ENCODE assay signal across 7 cellular contexts in the genomic region with DNA sequence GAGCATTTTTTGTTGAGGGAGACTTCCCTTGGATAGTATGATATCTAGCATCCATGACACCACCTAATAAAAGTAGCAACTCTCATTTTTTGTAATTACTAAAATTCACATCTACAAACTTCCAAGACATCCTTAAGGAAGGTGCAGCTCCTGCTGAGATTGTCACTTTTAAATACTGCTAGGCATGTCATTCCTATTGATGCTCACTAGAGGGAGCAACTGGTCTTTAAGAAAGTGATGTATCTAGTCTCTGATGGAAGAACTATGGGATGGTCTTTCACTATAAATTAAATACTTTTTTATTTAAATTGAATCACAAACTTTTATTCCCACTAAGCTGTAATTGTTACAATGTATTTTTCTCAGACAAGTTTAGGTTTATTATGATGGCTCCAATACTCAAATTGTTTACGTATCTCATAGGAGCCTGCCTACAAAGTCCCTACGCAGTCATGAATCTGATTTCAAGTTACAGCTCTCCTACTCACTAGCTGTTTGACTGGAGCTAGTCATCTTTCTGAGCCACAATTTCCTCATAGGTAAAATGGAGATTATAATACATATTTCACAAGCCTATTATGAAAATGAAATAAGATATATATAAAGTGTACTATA. TPM values are rescaled to one million over a fixed set of nuclear protein-coding genes. Genes with fewer than 3 reads are reported as not detected.
A peak's percentile ranks its signal among the peaks of the same experiment; 100 is the strongest.
DNase-seq lines count a peak whose midpoint lies in the region; ATAC-seq and TF ChIP-seq lines count a peak whose summit lies in the region.

No MANE protein-coding gene starts in this region.

- ATAC-seq in GM18858 (IDR thresholded peaks at IDR 0.05; ENCODE audit: unreplicated experiment), result no peak

- POLR2A ChIA-PET in HEK293 (lab: Yijun Ruan, JAX), result interaction anchor here (0.8 to 1.2 kb wide), 2 partner anchors 83 to 283 kb away, joined by 4 to 5 read pairs; a partner anchor contains a TSS

- H3K36me3 ChIP-seq in GM06990 (ENCODE audit: control insufficient read depth, insufficient read depth, low read length) (no peaks in the 10 kb centered on the region), HEK293 (ENCODE audit: control insufficient read depth in 2 of 2, insufficient read depth in 1 of 2, low read length in 2 of 2) (no peaks in the 10 kb centered on the region)

- no peaks in the 10 kb centered on the region for H3K27me3 ChIP-seq in GM06990 (replicated peaks; ENCODE audit: control insufficient read depth, insufficient read depth, low read length)

- no peak for TF ChIP-seq POLR2A in lower leg skin (IDR thresholded peaks at IDR 0.05)

- H3K4me3 ChIP-seq in GM06990 (replicated peaks; ENCODE audit: low read depth, low read length) (no peak overlapping the region), HEK293 (ENCODE audit: low read depth, low read length) (no peak overlapping the region), lower leg skin (ENCODE audit: low read depth, poor library complexity, severe bottlenecking) (no peak overlapping the region)

- DNase-seq in GM06990 (ENCODE audit: extremely low read depth, insufficient read length) (no peak), NCI-H82 (lab: John Stamatoyannopoulos, UW) (peak; percentile 64), lower leg skin (ENCODE audit: low spot score in 2 of 2) (no peak), activated gamma-delta T cell treated with Interleukin-2 at 50 U/mL for 16 hours (no peak)
- DNase-seq in central memory CD4-positive, alpha-beta T cell, result peak; percentile 46

- CTCF ChIA-PET in HEK293 (lab: Yijun Ruan, JAX), result interaction anchor here (0.5 to 4.3 kb wide), 88 partner anchors 8 to 589 kb away, joined by 3 to 108 read pairs (median 4); a partner anchor contains a TSS

- H3K27ac ChIP-seq in HEK293 (ENCODE audit: extremely low read depth, low read depth, low read length), result no peak overlapping the region

- WGBS in lower leg skin, 2 donors, result 90 to 93% methylated on average over 2 of the region's 2 CpGs

- no peaks in the 10 kb centered on the region for H3K4me1 ChIP-seq in HEK293 (ENCODE audit: control insufficient read depth, insufficient read depth, low read length)

- TF ChIP-seq CTCF in GM06990 (IDR thresholded peaks at IDR 0.05; ENCODE audit: insufficient read depth, low read length, poor library complexity, severe bottlenecking) (peak; percentile 72), HEK293 (tag by site-specific recombination; IDR thresholded peaks at IDR 0.05) (peak; percentile 24; the same call in 1 of the 2 replicates), lower leg skin (IDR thresholded peaks at IDR 0.05) (peak in 2 of 3 donors; percentile 35 to 47)

- intact Hi-C loops in lower leg skin (cut with DNase I; ENCODE audit: low total_unique reads), result no loop called here

- no peaks in the 10 kb centered on the region for H3K9me3 ChIP-seq in HEK293 (ENCODE audit: control insufficient read depth, insufficient read depth, low read depth, low read length)

TF ChIP-seq in HEK293, 187 proteins besides CTCF, POLR2A, EP300 and RAD21 (continues in another document):
- peak; percentile 82 for TF ChIP-seq ZNF654 (tag by site-specific recombination; IDR thresholded peaks at IDR 0.05; ENCODE audit: low read depth)
- TF ChIP-seq YY1 (tag by site-specific recombination; IDR thresholded peaks at IDR 0.05), result no peak
- no peak for TF ChIP-seq ZNF521 (tag by site-specific recombination; IDR thresholded peaks at IDR 0.05)
- TF ChIP-seq ZNF624 (tag by site-specific recombination; IDR thresholded peaks at IDR 0.05), result no peak
- TF ChIP-seq, protein P1, sequence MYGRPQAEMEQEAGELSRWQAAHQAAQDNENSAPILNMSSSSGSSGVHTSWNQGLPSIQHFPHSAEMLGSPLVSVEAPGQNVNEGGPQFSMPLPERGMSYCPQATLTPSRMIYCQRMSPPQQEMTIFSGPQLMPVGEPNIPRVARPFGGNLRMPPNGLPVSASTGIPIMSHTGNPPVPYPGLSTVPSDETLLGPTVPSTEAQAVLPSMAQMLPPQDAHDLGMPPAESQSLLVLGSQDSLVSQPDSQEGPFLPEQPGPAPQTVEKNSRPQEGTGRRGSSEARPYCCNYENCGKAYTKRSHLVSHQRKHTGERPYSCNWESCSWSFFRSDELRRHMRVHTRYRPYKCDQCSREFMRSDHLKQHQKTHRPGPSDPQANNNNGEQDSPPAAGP (tag by site-specific recombination; IDR thresholded peaks at IDR 0.05), result no peak
- TF ChIP-seq ZNF660 (tag by site-specific recombination; IDR thresholded peaks at IDR 0.05), result 0 out of 2 replicates have a peak, but pooled peaks have one; percentile 35
- no peak for TF ChIP-seq TCF7L2 (IDR thresholded peaks at IDR 0.05; ENCODE audit: borderline replicate concordance, low read depth, low read length)
- TF ChIP-seq, protein P2, sequence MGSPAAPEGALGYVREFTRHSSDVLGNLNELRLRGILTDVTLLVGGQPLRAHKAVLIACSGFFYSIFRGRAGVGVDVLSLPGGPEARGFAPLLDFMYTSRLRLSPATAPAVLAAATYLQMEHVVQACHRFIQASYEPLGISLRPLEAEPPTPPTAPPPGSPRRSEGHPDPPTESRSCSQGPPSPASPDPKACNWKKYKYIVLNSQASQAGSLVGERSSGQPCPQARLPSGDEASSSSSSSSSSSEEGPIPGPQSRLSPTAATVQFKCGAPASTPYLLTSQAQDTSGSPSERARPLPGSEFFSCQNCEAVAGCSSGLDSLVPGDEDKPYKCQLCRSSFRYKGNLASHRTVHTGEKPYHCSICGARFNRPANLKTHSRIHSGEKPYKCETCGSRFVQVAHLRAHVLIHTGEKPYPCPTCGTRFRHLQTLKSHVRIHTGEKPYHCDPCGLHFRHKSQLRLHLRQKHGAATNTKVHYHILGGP (tag by site-specific recombination; IDR thresholded peaks at IDR 0.05), result no peak
- TF ChIP-seq, protein P3, sequence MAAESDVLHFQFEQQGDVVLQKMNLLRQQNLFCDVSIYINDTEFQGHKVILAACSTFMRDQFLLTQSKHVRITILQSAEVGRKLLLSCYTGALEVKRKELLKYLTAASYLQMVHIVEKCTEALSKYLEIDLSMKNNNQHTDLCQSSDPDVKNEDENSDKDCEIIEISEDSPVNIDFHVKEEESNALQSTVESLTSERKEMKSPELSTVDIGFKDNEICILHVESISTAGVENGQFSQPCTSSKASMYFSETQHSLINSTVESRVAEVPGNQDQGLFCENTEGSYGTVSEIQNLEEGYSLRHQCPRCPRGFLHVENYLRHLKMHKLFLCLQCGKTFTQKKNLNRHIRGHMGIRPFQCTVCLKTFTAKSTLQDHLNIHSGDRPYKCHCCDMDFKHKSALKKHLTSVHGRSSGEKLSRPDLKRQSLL (tag by site-specific recombination; IDR thresholded peaks at IDR 0.05), result no peak
- TF ChIP-seq ZNF335 (tag by site-specific recombination; conservative IDR thresholded peaks at IDR 0.05), result no peak
- TF ChIP-seq EGR2 (tag by site-specific recombination; IDR thresholded peaks at IDR 0.05; ENCODE audit: low read depth), result no peak
- TF ChIP-seq ZXDB (tag by site-specific recombination; IDR thresholded peaks at IDR 0.05), result no peak
- TF ChIP-seq ZFP3 (tag by site-specific recombination; IDR thresholded peaks at IDR 0.05; ENCODE audit: low read depth), result no peak
- TF ChIP-seq, protein P4, sequence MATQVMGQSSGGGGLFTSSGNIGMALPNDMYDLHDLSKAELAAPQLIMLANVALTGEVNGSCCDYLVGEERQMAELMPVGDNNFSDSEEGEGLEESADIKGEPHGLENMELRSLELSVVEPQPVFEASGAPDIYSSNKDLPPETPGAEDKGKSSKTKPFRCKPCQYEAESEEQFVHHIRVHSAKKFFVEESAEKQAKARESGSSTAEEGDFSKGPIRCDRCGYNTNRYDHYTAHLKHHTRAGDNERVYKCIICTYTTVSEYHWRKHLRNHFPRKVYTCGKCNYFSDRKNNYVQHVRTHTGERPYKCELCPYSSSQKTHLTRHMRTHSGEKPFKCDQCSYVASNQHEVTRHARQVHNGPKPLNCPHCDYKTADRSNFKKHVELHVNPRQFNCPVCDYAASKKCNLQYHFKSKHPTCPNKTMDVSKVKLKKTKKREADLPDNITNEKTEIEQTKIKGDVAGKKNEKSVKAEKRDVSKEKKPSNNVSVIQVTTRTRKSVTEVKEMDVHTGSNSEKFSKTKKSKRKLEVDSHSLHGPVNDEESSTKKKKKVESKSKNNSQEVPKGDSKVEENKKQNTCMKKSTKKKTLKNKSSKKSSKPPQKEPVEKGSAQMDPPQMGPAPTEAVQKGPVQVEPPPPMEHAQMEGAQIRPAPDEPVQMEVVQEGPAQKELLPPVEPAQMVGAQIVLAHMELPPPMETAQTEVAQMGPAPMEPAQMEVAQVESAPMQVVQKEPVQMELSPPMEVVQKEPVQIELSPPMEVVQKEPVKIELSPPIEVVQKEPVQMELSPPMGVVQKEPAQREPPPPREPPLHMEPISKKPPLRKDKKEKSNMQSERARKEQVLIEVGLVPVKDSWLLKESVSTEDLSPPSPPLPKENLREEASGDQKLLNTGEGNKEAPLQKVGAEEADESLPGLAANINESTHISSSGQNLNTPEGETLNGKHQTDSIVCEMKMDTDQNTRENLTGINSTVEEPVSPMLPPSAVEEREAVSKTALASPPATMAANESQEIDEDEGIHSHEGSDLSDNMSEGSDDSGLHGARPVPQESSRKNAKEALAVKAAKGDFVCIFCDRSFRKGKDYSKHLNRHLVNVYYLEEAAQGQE (tag by site-specific recombination; IDR thresholded peaks at IDR 0.05), result no peak
- 0 out of 2 replicates have a peak, but pooled peaks have one; percentile 24 for TF ChIP-seq IKZF3 (tag by site-specific recombination; IDR thresholded peaks at IDR 0.05)

RNA-seq across cellular contexts. Expression of a gene that starts 8.0 kb away (rescaled TPM):
- total RNA-seq in lower leg skin, result 10 to 100 TPM; 57.2 to 75.3 (median 65.6) TPM

RNA-seq across cellular contexts. Expression of a gene that starts 33.9 kb away (rescaled TPM):
- 10 to 100 TPM in 3 of 4 donors, 1 to 10 TPM in 1; 9.5 to 17.6 (median 15.7) TPM for total RNA-seq in lower leg skin

Comparison
In these comparisons a context has a peak if more than half of its experiments do, and no peak if none do; other contexts are left out.
1. DNase-seq: peak in NCI-H82 (single experiment) and central memory CD4-positive, alpha-beta T cell (single experiment); none in GM06990 (single experiment), lower leg skin (0 of 2) and activated gamma-delta T cell treated with Interleukin-2 at 50 U/mL for 16 hours (single experiment).
2. Peak in every context shown above with its lines, with median percentiles within 50 percentile points of each other: CTCF ChIP-seq.